In genomic region chr7:15866753-15867152, GRCh38 we compare ENCODE assay signal across 5 cellular contexts.
"Had no signal": no experiment of that assay in that cellular context is flagged by ENCODE, and none has a peak within 500 bp of the region (broad histone marks: within the 10 kb centered on the region; RNA-seq: fewer than 3 reads in every experiment).

No MANE protein-coding gene starts in this region.

- ATAC-seq: K562 had no signal

- DNase-seq: GM23248, H9, HCEC 1CT, IMR-90 had no signal

- H3K4me3 ChIP-seq: GM23248, K562 had no signal

- H3K9me3 Mint-ChIP-seq: H9 had no signal

- H3K4me3 Mint-ChIP-seq: H9 had no signal

- H2AFZ ChIP-seq: GM23248 had no signal

- H3K27ac ChIP-seq: GM23248 had no signal
